Comparison of ENCODE assay signal across 16 cellular contexts in the genomic region with DNA sequence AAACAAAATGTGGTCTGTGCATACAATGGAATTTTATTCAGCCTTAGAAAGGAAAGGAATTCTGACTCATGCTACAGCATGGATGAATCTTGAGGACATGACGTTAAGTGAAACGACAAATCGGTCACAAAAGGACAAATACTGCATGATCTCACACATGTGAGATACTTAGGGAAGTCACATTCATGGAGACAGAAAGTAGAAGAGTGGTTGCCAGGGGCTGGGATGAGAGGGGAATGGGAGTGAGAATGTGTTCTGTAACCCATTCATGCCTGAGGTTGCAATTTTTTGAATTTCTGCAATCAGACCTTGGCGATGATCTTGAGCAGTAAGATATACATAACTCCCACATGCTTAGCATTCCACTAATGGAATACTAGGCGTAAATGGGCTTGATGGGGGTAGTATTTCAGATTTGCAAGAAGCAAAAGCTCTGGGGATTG. TPM values are rescaled to one million over a fixed set of nuclear protein-coding genes. Genes with fewer than 3 reads are reported as not detected.
A peak's percentile ranks its signal among the peaks of the same experiment; 100 is the strongest.
DNase-seq lines count a peak whose midpoint lies in the region; ATAC-seq and TF ChIP-seq lines count a peak whose summit lies in the region.
"Had no signal": no experiment of that assay in that cellular context is flagged by ENCODE, and none has a peak within 500 bp of the region (broad histone marks: within the 10 kb centered on the region; RNA-seq: fewer than 3 reads in every experiment).

No MANE protein-coding gene starts in this region.

- H3K4me1 Mint-ChIP-seq in endodermal cell = no peaks in the 10 kb centered on the region
- H3K4me1 Mint-ChIP-seq in mesothelial cell of epicardium = peaks cover 64% of the 10 kb centered on the region

- H3K9ac ChIP-seq in endodermal cell (ENCODE audit: extremely low read depth, low read length, poor library complexity, severe bottlenecking) = no peak overlapping the region

- H3K9me3 Mint-ChIP-seq in endodermal cell (no peaks in the 10 kb centered on the region), mesothelial cell of epicardium (no peaks in the 10 kb centered on the region)
- H3K9me3 Mint-ChIP-seq: activated CD4-positive, alpha-beta memory T cell treated with anti-CD3 and anti-CD28 coated beads, Interleukin-2, amount 10 ng/mL, durations not matched to agents 7 days and 5 days; activated T-helper 17 cell treated with anti-CD3 and anti-CD28 coated beads, Interleukin-2, amount 50 U/mL, for 72 hours; brain had no signal

- H3K27ac Mint-ChIP-seq in endodermal cell (peak overlapping the region; percentile 10), mesothelial cell of epicardium (peak overlapping the region; percentile 41)
- H3K27ac Mint-ChIP-seq: activated CD4-positive, alpha-beta memory T cell treated with anti-CD3 and anti-CD28 coated beads, Interleukin-2, amount 10 ng/mL, durations not matched to agents 7 days and 5 days; activated T-helper 17 cell treated with anti-CD3 and anti-CD28 coated beads, Interleukin-2, amount 50 U/mL, for 72 hours; brain had no signal

- H3K36me3 ChIP-seq in ACC112 (ENCODE audit: insufficient read depth, low read length) (peaks cover 66% of the 10 kb centered on the region), endodermal cell (ENCODE audit: control insufficient read depth, insufficient read depth, low read length) (peaks cover 34% of the 10 kb centered on the region)
- H3K36me3 ChIP-seq: thyroid gland had no signal

- H3K27ac ChIP-seq in ACC112 (ENCODE audit: low read depth, low read length) = peak overlapping the region; percentile 88
- H3K27ac ChIP-seq in endodermal cell (ENCODE audit: low read depth, low read length) = no peak overlapping the region

- H3K4me1 ChIP-seq in ACC112 (ENCODE audit: control insufficient read depth, insufficient read depth, low read length, unreplicated experiment) = peaks cover 92% of the 10 kb centered on the region
- no peaks in the 10 kb centered on the region for H3K4me1 ChIP-seq in endodermal cell (ENCODE audit: control insufficient read depth, insufficient read depth, low read length)

- peaks cover 10% of the 10 kb centered on the region for H3K36me3 Mint-ChIP-seq in endodermal cell (ENCODE audit: low read depth)
- peaks cover 14% of the 10 kb centered on the region for H3K36me3 Mint-ChIP-seq in mesothelial cell of epicardium

- TF ChIP-seq CTCF in endodermal cell (conservative IDR thresholded peaks at IDR 0.05) = no peak
- no peak for TF ChIP-seq CTCF in mesothelial cell of epicardium (IDR thresholded peaks at IDR 0.05; ENCODE audit: unreplicated experiment)

- ATAC-seq in GM21390 (IDR thresholded peaks at IDR 0.05; ENCODE audit: unreplicated experiment) (no peak), HG02610 (IDR thresholded peaks at IDR 0.05; ENCODE audit: unreplicated experiment) (no peak)
- ATAC-seq: activated T-helper 17 cell treated with anti-CD3 and anti-CD28 coated beads, Interleukin-2, amount 50 U/mL, for 72 hours had no signal

- DNase-seq in NCI-H226 (peak; percentile 70), endodermal cell (no peak), mesothelial cell of epicardium (ENCODE audit: low spot score in 2 of 2, unreplicated experiment in 2 of 2) (no peak), GM19240 (ENCODE audit: insufficient read length, low spot score) (no peak), NAMALWA (ENCODE audit: low spot score) (no peak)
- DNase-seq: activated CD4-positive, alpha-beta memory T cell treated with anti-CD3 and anti-CD28 coated beads, Interleukin-2, amount 10 ng/mL, durations not matched to agents 7 days and 5 days; NCI-H2029; occipital lobe; SIG-M5; T-helper 9 cell had no signal

- no peak overlapping the region for H2AFZ ChIP-seq in ACC112 (ENCODE audit: low read length, unreplicated experiment)

- 94 to 97% methylated on average over 3 to 5 of the region's 5 CpGs for WGBS in endodermal cell (ENCODE audit: insufficient coverage in 1 of 2, insufficient read length in 1 of 2), 2 experiments

- H3K27me3 ChIP-seq in ACC112 (ENCODE audit: insufficient read depth, low read length) (no peaks in the 10 kb centered on the region), endodermal cell (ENCODE audit: control insufficient read depth, insufficient read depth, low read length, poor library complexity, severe bottlenecking) (no peaks in the 10 kb centered on the region)
- H3K27me3 ChIP-seq: thyroid gland had no signal

- H3K4me3 Mint-ChIP-seq in endodermal cell (no peak overlapping the region), mesothelial cell of epicardium (no peak overlapping the region)
- H3K4me3 Mint-ChIP-seq: activated CD4-positive, alpha-beta memory T cell treated with anti-CD3 and anti-CD28 coated beads, Interleukin-2, amount 10 ng/mL, durations not matched to agents 7 days and 5 days; activated T-helper 17 cell treated with anti-CD3 and anti-CD28 coated beads, Interleukin-2, amount 50 U/mL, for 72 hours; brain had no signal

- H3K79me2 ChIP-seq in ACC112 (ENCODE audit: control insufficient read depth, insufficient read depth, low read length, unreplicated experiment) = peaks cover 91% of the 10 kb centered on the region

- H3K9me3 ChIP-seq in endodermal cell (ENCODE audit: control insufficient read depth, low read length) = no peaks in the 10 kb centered on the region
- H3K9me3 ChIP-seq: thyroid gland had no signal

- no peaks in the 10 kb centered on the region for H3K27me3 Mint-ChIP-seq in endodermal cell (ENCODE audit: insufficient read depth)
- no peaks in the 10 kb centered on the region for H3K27me3 Mint-ChIP-seq in mesothelial cell of epicardium (ENCODE audit: low read depth)
- H3K27me3 Mint-ChIP-seq: activated CD4-positive, alpha-beta memory T cell treated with anti-CD3 and anti-CD28 coated beads, Interleukin-2, amount 10 ng/mL, durations not matched to agents 7 days and 5 days; activated T-helper 17 cell treated with anti-CD3 and anti-CD28 coated beads, Interleukin-2, amount 50 U/mL, for 72 hours; brain had no signal

- no peak overlapping the region for H3K4me3 ChIP-seq in ACC112 (ENCODE audit: low read depth, low read length)
- no peak overlapping the region for H3K4me3 ChIP-seq in endodermal cell (ENCODE audit: low read length)
- H3K4me3 ChIP-seq: thyroid gland had no signal

RNA-seq across cellular contexts. Expression of gene FHL2, which starts 22.0 kb away (rescaled TPM):
- total RNA-seq in endodermal cell (10 to 100 TPM; 11.1 to 11.4 TPM), mesothelial cell of epicardium (32.3 to 37.9 TPM (median 36.4 TPM) in 3 replicates)
- polyA plus RNA-seq in endodermal cell (2013, experiment 1 of 2) = 11.0 TPM
- polyA plus RNA-seq in endodermal cell (2013, experiment 2 of 2) = 10.8 TPM

RNA-seq across cellular contexts. Expression of gene C2orf49, which starts 39.5 kb away (rescaled TPM):
- total RNA-seq in endodermal cell (10 to 100 TPM; 18.1 to 22.2 TPM), mesothelial cell of epicardium (20.7 to 23.3 TPM (median 20.8 TPM) in 3 replicates)
- 20.8 TPM for polyA plus RNA-seq in endodermal cell (2013, experiment 1 of 2)
- 22.3 TPM for polyA plus RNA-seq in endodermal cell (2013, experiment 2 of 2)

RNA-seq across cellular contexts. Expression of gene TGFBRAP1, which starts 47.3 kb away (rescaled TPM):
- total RNA-seq in endodermal cell (10 to 100 TPM; 15.5 to 17.4 TPM), mesothelial cell of epicardium (23.3 to 24.1 TPM (median 23.6 TPM) in 3 replicates)
- 14.6 TPM for polyA plus RNA-seq in endodermal cell (2013, experiment 1 of 2)
- polyA plus RNA-seq in endodermal cell (2013, experiment 2 of 2) = 12.4 TPM
